Comparison of ENCODE assay signal across 8 cellular contexts in the genomic region with DNA sequence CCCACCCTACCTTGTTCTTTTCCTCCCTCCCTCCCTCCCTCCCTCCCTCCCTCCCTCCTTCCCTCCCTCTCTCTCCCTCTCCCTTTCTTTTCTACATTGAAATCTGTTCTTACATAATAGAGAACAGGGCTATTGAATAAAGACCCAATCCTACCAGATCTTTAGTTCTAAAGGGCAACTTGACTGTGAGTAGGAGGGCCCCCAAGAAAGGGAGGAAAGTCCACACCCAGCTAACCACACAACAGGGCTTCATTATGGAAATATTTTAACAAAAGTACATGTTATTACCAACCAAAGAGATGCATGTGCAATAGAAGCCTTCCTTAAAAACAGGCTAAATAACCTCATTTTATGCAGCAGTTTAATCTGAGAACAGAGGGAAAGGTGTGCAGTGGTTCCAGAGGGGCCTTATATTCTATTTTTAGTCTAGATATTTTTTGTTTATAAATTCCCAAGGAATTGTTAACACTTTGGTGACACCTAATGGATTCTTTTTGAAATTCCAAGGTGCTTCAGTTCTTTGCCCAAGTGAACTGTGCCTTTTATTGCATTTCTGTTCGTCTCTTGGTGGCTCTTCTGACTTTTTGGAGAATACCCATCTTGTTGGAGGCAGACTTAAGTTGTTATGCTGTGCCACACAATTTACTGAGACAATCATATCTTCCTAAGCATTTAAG.
DNase-seq lines count a peak whose midpoint lies in the region; ATAC-seq and TF ChIP-seq lines count a peak whose summit lies in the region.

No MANE protein-coding gene starts in this region.

- WGBS in heart right ventricle, 2 donors = 30 to 43% methylated on average over 1 of the region's 1 CpG
- WGBS in spleen, 5 donors = 63 to 86% (median 71%) methylated on average over 1 of the region's 1 CpG

- ATAC-seq in heart right ventricle = peak in 3 of 8 donors; percentile 27 to 56 (median 33)
- ATAC-seq in Right ventricle myocardium inferior = no peak
- no peak for ATAC-seq in GM19452 (IDR thresholded peaks at IDR 0.05; ENCODE audit: unreplicated experiment)

- DNase-seq in heart right ventricle (no peak), Right ventricle myocardium inferior (ENCODE audit: missing footprints) (no peak), RPMI7951 (ENCODE audit: low read depth) (peak; percentile 30), fibroblast of villous mesenchyme (ENCODE audit: low read depth) (peak; percentile 62), spleen (no peak), GM13977 (ENCODE audit: low spot score) (no peak), NCI-H526 treated with DMSO at 0.1 percent for 48 hours (lab: John Stamatoyannopoulos, UW) (no peak)

- peaks cover 5 to 51% (median 12%) of the 10 kb centered on the region in 9 donors for H3K4me1 ChIP-seq in heart right ventricle
- peaks cover 7 to 99% (median 52%) of the 10 kb centered on the region in 6 donors for H3K4me1 ChIP-seq in spleen

- in situ Hi-C loops in GM13977 (cut with MboI; ENCODE audit: low pct_unique_long_range_greater_than_20kb, low sequenced_read_pairs, unreplicated experiment) = no loop called here

- no peaks in the 10 kb centered on the region for H3K27me3 ChIP-seq in heart right ventricle
- H3K27me3 ChIP-seq in spleen (replicated peaks in 1 of 7) = no peaks in the 10 kb centered on the region

- peaks cover 0 to 81% (median 5%) of the 10 kb centered on the region in 9 donors for H3K36me3 ChIP-seq in heart right ventricle
- H3K36me3 ChIP-seq in spleen = peaks cover 0 to 94% (median 37%) of the 10 kb centered on the region in 6 donors

- H3K27ac ChIP-seq in heart right ventricle (peak overlapping the region in 3 of 10 donors; percentile 36 to 43 (median 41)), spleen (peak overlapping the region in 6 of 8 donors; percentile 36 to 57 (median 52))

- peak in 7 of 9 donors; percentile 35 to 66 (median 49) for TF ChIP-seq CTCF in heart right ventricle (IDR thresholded peaks at IDR 0.05)
- peak; percentile 41 for TF ChIP-seq CTCF in fibroblast of villous mesenchyme (IDR thresholded peaks at IDR 0.05; ENCODE audit: insufficient read depth, low read depth, low read length)
- peak in 6 of 11 experiments; percentile 7 to 50 (median 20) for TF ChIP-seq CTCF in spleen (IDR thresholded peaks at IDR 0.05 in 8 of 11, conservative IDR thresholded peaks at IDR 0.05 in 3 of 11)
- TF ChIP-seq CTCF in GM13977 (IDR thresholded peaks at IDR 0.05; ENCODE audit: extremely low read depth, insufficient read depth, missing control alignments) = no peak

- intact Hi-C loops in heart right ventricle (cut with DNase I) (loop anchor here in 8 of 10 donors (1.0 to 10.0 kb wide), 9 partner anchors 81 to 241 kb away; a partner anchor contains a TSS), Right ventricle myocardium inferior (cut with DNase I) (loop anchor here (2.0 kb wide), 1 partner anchor 85 kb away; a partner anchor contains a TSS), spleen (cut with DNase I; ENCODE audit: low total_unique reads) (loop anchor here (2.0 kb wide), 1 partner anchor 147 kb away; no protein-coding TSS in a partner anchor)

- no peak for TF ChIP-seq POLR2A in spleen (IDR thresholded peaks at IDR 0.05)

- no peak overlapping the region for H3K4me3 ChIP-seq in heart right ventricle
- no peak overlapping the region for H3K4me3 ChIP-seq in fibroblast of villous mesenchyme (ENCODE audit: low read depth, low read length)
- no peak overlapping the region for H3K4me3 ChIP-seq in spleen

- H3K9me3 ChIP-seq in heart right ventricle = no peaks in the 10 kb centered on the region
- H3K9me3 ChIP-seq in spleen = no peaks in the 10 kb centered on the region

Comparison
In these comparisons a context has a peak if more than half of its experiments do, and no peak if none do; other contexts are left out.
1. DNase-seq: peak in RPMI7951 (single experiment) and fibroblast of villous mesenchyme (single experiment); none in heart right ventricle (0 of 2), Right ventricle myocardium inferior (single experiment), spleen (single experiment), GM13977 (single experiment) and NCI-H526 treated with DMSO at 0.1 percent for 48 hours (single experiment).